Comparison of ENCODE assay signal across 10 cellular contexts in genomic region chr20:58982406-58983114, GRCh38. TPM values are rescaled to one million over a fixed set of nuclear protein-coding genes. Genes with fewer than 3 reads are reported as not detected.
DNase-seq lines count a peak whose midpoint lies in the region; ATAC-seq and TF ChIP-seq lines count a peak whose summit lies in the region.
"Had no signal": no experiment of that assay in that cellular context is flagged by ENCODE, and none has a peak within 500 bp of the region (broad histone marks: within the 10 kb centered on the region; RNA-seq: fewer than 3 reads in every experiment).

No MANE protein-coding gene starts in this region.

- H3K27me3 Mint-ChIP-seq in T-helper 1 cell treated with Interleukin-12 subunit alpha and Interleukin-12 subunit beta and Interleukin-4 antibody, amounts not matched to agents 30 μg/mL and 1 μg/mL, for 36 hours (ENCODE audit: low read depth), result peaks cover 9% of the 10 kb centered on the region

- TF ChIP-seq CTCF in SK-N-SH (IDR thresholded peaks at IDR 0.05) (no peak), fibroblast of mammary gland (conservative IDR thresholded peaks at IDR 0.05; ENCODE audit: control insufficient read depth, insufficient read depth, low read depth, low read length) (no peak)

- H3K4me2 ChIP-seq in SK-N-SH, result peak overlapping the region; percentile 78

- no peaks in the 10 kb centered on the region for H3K9me3 ChIP-seq in SK-N-SH
- H3K9me3 ChIP-seq: neutrophil had no signal

- no peaks in the 10 kb centered on the region for H3K9me2 ChIP-seq in SK-N-SH

- no peaks in the 10 kb centered on the region for H3K27me3 ChIP-seq in SK-N-SH (ENCODE audit: insufficient read depth)
- H3K27me3 ChIP-seq: neutrophil had no signal

- peak overlapping the region; percentile 92 for H3K4me3 Mint-ChIP-seq in T-helper 1 cell treated with Interleukin-12 subunit alpha and Interleukin-12 subunit beta and Interleukin-4 antibody, amounts not matched to agents 30 μg/mL and 1 μg/mL, for 36 hours
- peak overlapping the region; percentile 69 for H3K4me3 Mint-ChIP-seq in stimulated activated effector memory CD8-positive, alpha-beta T cell treated with anti-CD3 and anti-CD28 coated beads, Interleukin-12 subunit alpha, Interleukin-12 subunit beta, amount 100 ng/mL, for 72 hours

- CTCF ChIA-PET in SK-N-SH (lab: Yijun Ruan, JAX), result interaction anchor here (0.6 to 1.6 kb wide), 3 partner anchors 12 to 513 kb away, joined by 3 to 4 read pairs (median 3); no protein-coding TSS in a partner anchor

- POLR2A ChIA-PET in SK-N-SH (lab: Yijun Ruan, JAX), result interaction anchor here (1.2 kb wide), 1 partner anchor 91 kb away, joined by 3 read pairs; no protein-coding TSS in a partner anchor

- H3K4me3 ChIP-seq in SK-N-SH (ENCODE audit: low read depth in 2 of 2, low read length in 1 of 2) (peak overlapping the region; percentile 68 to 87), fibroblast of mammary gland (ENCODE audit: control insufficient read depth, low read depth, low read length) (peak overlapping the region; percentile 86)

- H3K4me1 ChIP-seq in SK-N-SH (ENCODE audit: control insufficient read depth in 1 of 2, insufficient read depth in 2 of 2, low read depth in 1 of 2, low read length in 1 of 2), result peaks cover 9 to 36% of the 10 kb centered on the region in 2 experiments; a peak in 3 of 4 replicates

- H3K27ac ChIP-seq in SK-N-SH (ENCODE audit: low read depth in 2 of 2, low read length in 1 of 2), result no peak overlapping the region

- peaks cover 10 to 14% of the 10 kb centered on the region in 2 experiments for H3K36me3 ChIP-seq in SK-N-SH (replicated peaks in 1 of 2; ENCODE audit: control insufficient read depth in 1 of 2, insufficient read depth in 2 of 2, low read length in 1 of 2)

- TF ChIP-seq RAD21 in SK-N-SH (IDR thresholded peaks at IDR 0.05; ENCODE audit: low read length), result no peak

- H2AFZ ChIP-seq in SK-N-SH (ENCODE audit: low read depth), result no peak overlapping the region

- peak overlapping the region; percentile 76; the same call in 1 of the 2 replicates for H3K9ac ChIP-seq in SK-N-SH

- no peak for ATAC-seq in SK-N-SH treated with all-trans-retinoic acid at 6 μM for 48 hours
- ATAC-seq in stimulated activated effector memory CD8-positive, alpha-beta T cell treated with anti-CD3 and anti-CD28 coated beads, Interleukin-12 subunit alpha, Interleukin-12 subunit beta, amount 100 ng/mL, for 72 hours, result peak; percentile 48

- peaks cover 24% of the 10 kb centered on the region for H4K20me1 ChIP-seq in SK-N-SH (ENCODE audit: insufficient read depth)

- 98% methylated on average over 12 of the region's 12 CpGs for WGBS in SK-N-SH (ENCODE audit: low lambda C conversion rate)

- DNase-seq in SK-N-SH, result no peak
- no peak for DNase-seq in fibroblast of mammary gland (ENCODE audit: low read depth)
- DNase-seq in stimulated activated effector memory CD8-positive, alpha-beta T cell treated with anti-CD3 and anti-CD28 coated beads, Interleukin-12 subunit alpha, Interleukin-12 subunit beta, amount 100 ng/mL, for 72 hours (ENCODE audit: low spot score in 2 of 2), result peak in 1 of 2 donors; percentile 65
- no peak for DNase-seq in NCI-H2029 (lab: John Stamatoyannopoulos, UW)
- no peak for DNase-seq in hepatic stellate cell (ENCODE audit: low spot score)
- no peak for DNase-seq in stimulated activated CD8-positive, alpha-beta memory T cell treated with anti-CD3 and anti-CD28 coated beads, Interleukin-4, amount 100 ng/mL, for 48 hours
- DNase-seq: NCI-H2227 treated with DMSO at 0.1 percent for 48 hours had no signal

- H3F3A ChIP-seq in SK-N-SH (replicated peaks; ENCODE audit: insufficient read depth), result no peaks in the 10 kb centered on the region

- peaks cover 19% of the 10 kb centered on the region for H3K36me3 Mint-ChIP-seq in T-helper 1 cell treated with Interleukin-12 subunit alpha and Interleukin-12 subunit beta and Interleukin-4 antibody, amounts not matched to agents 30 μg/mL and 1 μg/mL, for 36 hours (ENCODE audit: low read depth)
- H3K36me3 Mint-ChIP-seq in stimulated activated effector memory CD8-positive, alpha-beta T cell treated with anti-CD3 and anti-CD28 coated beads, Interleukin-12 subunit alpha, Interleukin-12 subunit beta, amount 100 ng/mL, for 72 hours, result peaks cover 55% of the 10 kb centered on the region

- peaks cover 41% of the 10 kb centered on the region for H3K4me1 Mint-ChIP-seq in T-helper 1 cell treated with Interleukin-12 subunit alpha and Interleukin-12 subunit beta and Interleukin-4 antibody, amounts not matched to agents 30 μg/mL and 1 μg/mL, for 36 hours (ENCODE audit: low read depth)
- H3K4me1 Mint-ChIP-seq in stimulated activated effector memory CD8-positive, alpha-beta T cell treated with anti-CD3 and anti-CD28 coated beads, Interleukin-12 subunit alpha, Interleukin-12 subunit beta, amount 100 ng/mL, for 72 hours, result peaks cover 42% of the 10 kb centered on the region

- H3K79me2 ChIP-seq in SK-N-SH (ENCODE audit: insufficient read depth), result peaks cover 52% of the 10 kb centered on the region

- TF ChIP-seq EP300 in SK-N-SH (IDR thresholded peaks at IDR 0.05; ENCODE audit: borderline replicate concordance in 1 of 2, low read depth in 1 of 2, low read length in 1 of 2), result no peak

- H3K9me3 Mint-ChIP-seq in T-helper 1 cell treated with Interleukin-12 subunit alpha and Interleukin-12 subunit beta and Interleukin-4 antibody, amounts not matched to agents 30 μg/mL and 1 μg/mL, for 36 hours, result no peaks in the 10 kb centered on the region
- no peaks in the 10 kb centered on the region for H3K9me3 Mint-ChIP-seq in stimulated activated effector memory CD8-positive, alpha-beta T cell treated with anti-CD3 and anti-CD28 coated beads, Interleukin-12 subunit alpha, Interleukin-12 subunit beta, amount 100 ng/mL, for 72 hours

- H3K27ac Mint-ChIP-seq in T-helper 1 cell treated with Interleukin-12 subunit alpha and Interleukin-12 subunit beta and Interleukin-4 antibody, amounts not matched to agents 30 μg/mL and 1 μg/mL, for 36 hours, result peak overlapping the region; percentile 87
- peak overlapping the region; percentile 75 for H3K27ac Mint-ChIP-seq in stimulated activated effector memory CD8-positive, alpha-beta T cell treated with anti-CD3 and anti-CD28 coated beads, Interleukin-12 subunit alpha, Interleukin-12 subunit beta, amount 100 ng/mL, for 72 hours

TF ChIP-seq in SK-N-SH, 30 proteins besides CTCF, POLR2A, EP300 and RAD21 (continues in another document):
- TF ChIP-seq YY1 (IDR thresholded peaks at IDR 0.05; ENCODE audit: low read depth) (no peak), NRF1 (IDR thresholded peaks at IDR 0.05; ENCODE audit: low read depth, low read length) (no peak), PBX3 (IDR thresholded peaks at IDR 0.05) (no peak), RFX5 (IDR thresholded peaks at IDR 0.05; ENCODE audit: low read length) (no peak)

TF ChIP-seq in SK-N-SH treated with all-trans-retinoic acid at 6 μM for 48 hours, 23 proteins besides CTCF, POLR2A, EP300 and RAD21:
- TF ChIP-seq ZFP30 (CRISPR knock-in tag; IDR thresholded peaks at IDR 0.05) (no peak), ISL1 (CRISPR knock-in tag; IDR thresholded peaks at IDR 0.05) (no peak), CSRNP3 (CRISPR knock-in tag; IDR thresholded peaks at IDR 0.05) (no peak), GLIS3 (CRISPR knock-in tag; IDR thresholded peaks at IDR 0.05) (no peak), ARNTL (CRISPR knock-in tag; IDR thresholded peaks at IDR 0.05; ENCODE audit: borderline replicate concordance, low read depth) (no peak)
TF ChIP-seq in SK-N-SH treated with all-trans-retinoic acid at 6 μM for 48 hours: peak in this region for 0.

RNA-seq across cellular contexts. Expression of gene NELFCD, which starts 1.5 kb away (rescaled TPM):
- 90.0 and 94.8 TPM in 2 replicates for polyA plus RNA-seq in SK-N-SH (2012; rRNA removed)
- 73.2 and 84.8 TPM in 2 replicates for polyA plus RNA-seq in SK-N-SH (2012; cell fraction: cytosol; rRNA removed)
- polyA plus RNA-seq in SK-N-SH (2012; cell fraction: nucleus; rRNA removed), result 233 and 267 TPM in 2 replicates

RNA-seq across cellular contexts. Expression of gene CTSZ, which starts 24.5 kb away (rescaled TPM):
- polyA plus RNA-seq in SK-N-SH (2012; rRNA removed), result 0.03 and 0.05 TPM in 2 replicates
- polyA plus RNA-seq in SK-N-SH (2012; cell fraction: cytosol; rRNA removed), result 0.03 and 0.09 TPM in 2 replicates
- polyA plus RNA-seq in SK-N-SH (2012; cell fraction: nucleus; rRNA removed), result not detected in 2 replicates

RNA-seq across cellular contexts. Expression of gene TUBB1, which starts 36.7 kb away (rescaled TPM):
- 0.02 TPM in 1 of 2 replicates, not detected in the other for polyA plus RNA-seq in SK-N-SH (2012; rRNA removed)
- polyA plus RNA-seq in SK-N-SH (2012; cell fraction: cytosol; rRNA removed), result not detected in 2 replicates
- 0.01 TPM in 1 of 2 replicates, not detected in the other for polyA plus RNA-seq in SK-N-SH (2012; cell fraction: nucleus; rRNA removed)

RNA-seq across cellular contexts. Expression of gene ATP5F1E, which starts 49.6 kb away (rescaled TPM):
- 48.0 and 60.8 TPM in 2 replicates for polyA plus RNA-seq in SK-N-SH (2012; rRNA removed)
- polyA plus RNA-seq in SK-N-SH (2012; cell fraction: cytosol; rRNA removed), result 80.3 and 119 TPM in 2 replicates
- polyA plus RNA-seq in SK-N-SH (2012; cell fraction: nucleus; rRNA removed), result 15.0 and 17.5 TPM in 2 replicates
